8 cellular contexts compared by ENCODE assay signal in the genomic region with DNA sequence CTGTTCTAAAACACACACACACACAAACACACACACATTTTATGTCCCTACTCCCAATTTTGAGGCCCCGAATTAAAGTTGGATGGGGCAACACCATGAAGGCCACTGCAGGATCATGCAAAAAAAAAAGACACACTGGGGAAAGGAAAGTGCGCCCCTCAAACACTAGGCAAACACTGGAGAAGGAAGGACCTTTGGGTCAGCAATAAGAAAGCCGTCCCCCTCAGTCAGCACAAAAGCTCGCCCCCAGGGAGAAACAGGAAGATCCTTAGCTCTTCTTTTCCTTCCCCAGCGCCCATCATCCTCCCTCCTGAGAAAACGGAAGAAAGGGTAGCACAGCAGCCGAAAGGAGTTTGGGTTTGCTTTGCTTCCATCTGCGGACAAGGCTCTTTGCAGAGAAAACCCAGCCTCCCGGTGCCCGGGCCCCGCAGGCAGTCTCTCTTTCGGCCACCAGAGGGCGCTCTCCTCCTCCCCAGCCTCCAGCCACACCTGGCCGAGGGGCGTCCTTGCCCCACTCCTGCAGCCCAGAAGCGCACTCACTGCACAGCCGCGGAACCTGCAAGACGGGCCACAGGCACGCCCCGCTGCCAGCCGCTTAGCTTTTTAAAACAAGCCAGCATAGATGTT.
DNase-seq lines count a peak whose midpoint lies in the region; ATAC-seq and TF ChIP-seq lines count a peak whose summit lies in the region.

No MANE protein-coding gene starts in this region.

- H3K36me3 ChIP-seq in HUES64 (ENCODE audit: insufficient read depth, low read length) (no peaks in the 10 kb centered on the region), RWPE2 (ENCODE audit: low read depth) (no peaks in the 10 kb centered on the region), gastroesophageal sphincter (no peaks in the 10 kb centered on the region), neuronal stem cell (replicated peaks in 1 of 2; ENCODE audit: control insufficient read depth in 2 of 2, insufficient read depth in 2 of 2, low read length in 2 of 2) (no peaks in the 10 kb centered on the region)

- H2BK12ac ChIP-seq in neuronal stem cell (ENCODE audit: low read length): no peak overlapping the region

- H4K8ac ChIP-seq in neuronal stem cell (ENCODE audit: low read depth, low read length): no peak overlapping the region

- no peak for TF ChIP-seq EP300 in gastroesophageal sphincter (IDR thresholded peaks at IDR 0.05)

- no peak overlapping the region for H3K14ac ChIP-seq in neuronal stem cell (ENCODE audit: low read length)

- H2BK15ac ChIP-seq in neuronal stem cell (ENCODE audit: low read length): no peak overlapping the region

- TF ChIP-seq CTCF in RWPE2 (IDR thresholded peaks at IDR 0.05; ENCODE audit: poor library complexity, severe bottlenecking): peak; percentile 95
- peak; percentile 84 to 97 (median 90) for TF ChIP-seq CTCF in gastroesophageal sphincter (IDR thresholded peaks at IDR 0.05)

- H2BK120ac ChIP-seq in neuronal stem cell (ENCODE audit: low read depth, low read length): no peak overlapping the region

- DNase-seq in D341Med (ENCODE audit: low spot score) (peak; percentile 97), RWPE2 (ENCODE audit: low spot score) (peak; percentile 63), activated gamma-delta T cell treated with Interleukin-2 at 50 U/mL for 16 hours (peak; percentile 63), neuronal stem cell (ENCODE audit: low spot score) (peak; percentile 79), substantia nigra (lab: John Stamatoyannopoulos, UW) (peak in 45 of 49 donors; percentile 2 to 78 (median 43))

- ATAC-seq in GM21390 (IDR thresholded peaks at IDR 0.05; ENCODE audit: unreplicated experiment): peak; percentile 87
- ATAC-seq in RWPE2 (ENCODE audit: low read depth): peak; percentile 95
- peak; percentile 77 for ATAC-seq in gastroesophageal sphincter

- peaks cover 5% of the 10 kb centered on the region for H3K4me1 ChIP-seq in HUES64 (ENCODE audit: insufficient read depth, low read length)
- no peaks in the 10 kb centered on the region for H3K4me1 ChIP-seq in RWPE2 (ENCODE audit: insufficient read depth, poor library complexity, severe bottlenecking)
- H3K4me1 ChIP-seq in gastroesophageal sphincter: peaks cover 0 to 17% (median 0%) of the 10 kb centered on the region in 3 donors
- peaks cover 2 to 5% of the 10 kb centered on the region in 2 donors for H3K4me1 ChIP-seq in neuronal stem cell (ENCODE audit: control insufficient read depth in 2 of 2, insufficient read depth in 1 of 2, low read depth in 1 of 2, low read length in 2 of 2)

- TF ChIP-seq POLR2A in gastroesophageal sphincter (IDR thresholded peaks at IDR 0.05): no peak

- peak overlapping the region; percentile 34 for H3K23ac ChIP-seq in neuronal stem cell (ENCODE audit: low read depth, low read length, poor library complexity)

- H3K79me1 ChIP-seq in neuronal stem cell (ENCODE audit: low read depth, low read length): no peaks in the 10 kb centered on the region

- H3K4me2 ChIP-seq in neuronal stem cell (ENCODE audit: insufficient read depth, low read length, poor library complexity, severe bottlenecking): peak overlapping the region; percentile 88

- H3K9ac ChIP-seq in HUES64 (ENCODE audit: low read depth, low read length) (no peak overlapping the region), neuronal stem cell (ENCODE audit: low read depth, low read length, poor library complexity) (no peak overlapping the region)

- H3K27ac ChIP-seq in HUES64 (ENCODE audit: low read depth, low read length) (no peak overlapping the region), RWPE2 (ENCODE audit: poor library complexity, severe bottlenecking) (no peak overlapping the region), gastroesophageal sphincter (peak overlapping the region in 3 of 4 donors; percentile 52 to 73 (median 61)), neuronal stem cell (replicated peaks; ENCODE audit: low read length) (no peak overlapping the region), substantia nigra (ENCODE audit: low read depth, low read length, poor library complexity, severe bottlenecking) (peak overlapping the region; percentile 28)

- no peak overlapping the region for H4K91ac ChIP-seq in neuronal stem cell (ENCODE audit: low read depth, low read length, poor library complexity)

- H3K4me3 ChIP-seq in HUES64 (ENCODE audit: low read length) (peak overlapping the region; percentile 53), RWPE2 (ENCODE audit: severe bottlenecking) (no peak overlapping the region), gastroesophageal sphincter (peak overlapping the region in 1 of 2 donors; percentile 44), neuronal stem cell (ENCODE audit: low read length in 2 of 2) (peak overlapping the region; percentile 27 to 66)

- H3K9me3 ChIP-seq in HUES64 (ENCODE audit: insufficient read depth, low read depth, low read length): no peaks in the 10 kb centered on the region
- no peaks in the 10 kb centered on the region for H3K9me3 ChIP-seq in RWPE2 (ENCODE audit: severe bottlenecking)
- H3K9me3 ChIP-seq in gastroesophageal sphincter: no peaks in the 10 kb centered on the region
- no peaks in the 10 kb centered on the region for H3K9me3 ChIP-seq in neuronal stem cell (replicated peaks in 1 of 2; ENCODE audit: control insufficient read depth in 2 of 2, insufficient read depth in 1 of 2, low read depth in 1 of 2, low read length in 2 of 2)

- H3K4ac ChIP-seq in neuronal stem cell (ENCODE audit: low read length): no peak overlapping the region

- no peak overlapping the region for H2BK5ac ChIP-seq in neuronal stem cell (ENCODE audit: low read length)

- H2AFZ ChIP-seq in neuronal stem cell (ENCODE audit: low read length): peak overlapping the region; percentile 87

- H3K27me3 ChIP-seq in HUES64 (ENCODE audit: insufficient read depth, low read length) (peaks cover 13% of the 10 kb centered on the region), RWPE2 (ENCODE audit: insufficient read depth, poor library complexity, severe bottlenecking) (no peaks in the 10 kb centered on the region), gastroesophageal sphincter (peaks cover 13% of the 10 kb centered on the region), neuronal stem cell (ENCODE audit: control insufficient read depth in 3 of 3, insufficient read depth in 3 of 3, low read depth in 1 of 3, low read length in 3 of 3) (peaks cover 0 to 7% (median 0%) of the 10 kb centered on the region in 3 experiments)

- H3K18ac ChIP-seq in neuronal stem cell (ENCODE audit: low read length): peak overlapping the region; percentile 87

- H2AK5ac ChIP-seq in neuronal stem cell (ENCODE audit: low read depth, low read length): no peak overlapping the region

- 7% methylated on average over 21 of the region's 22 CpGs for WGBS in HUES64
- WGBS in gastroesophageal sphincter (ENCODE audit: low coverage in 1 of 2), 2 donors: 5 to 20% methylated on average over 3 to 12 of the region's 22 CpGs
- WGBS in neuronal stem cell (ENCODE audit: extremely low coverage in 2 of 2, insufficient read length in 2 of 2, insufficient replicate concordance in 1 of 2), 2 donors: no CpG with 5 or more reads among the region's 22 CpGs

Comparison
In these comparisons a context has a peak if more than half of its experiments do, and no peak if none do; other contexts are left out.
1. DNase-seq: peak in every context shown above with its lines; median percentile 97 in D341Med; 79 in neuronal stem cell; 63 in RWPE2; 63 in activated gamma-delta T cell treated with Interleukin-2 at 50 U/mL for 16 hours; 43 in substantia nigra.
2. H3K27ac ChIP-seq: peak in gastroesophageal sphincter (3 of 4) and substantia nigra (single experiment); none in HUES64 (single experiment), RWPE2 (single experiment) and neuronal stem cell (single experiment).
3. Peak in every context shown above with its lines, with median percentiles within 50 percentile points of each other: ATAC-seq.